In the genomic region with DNA sequence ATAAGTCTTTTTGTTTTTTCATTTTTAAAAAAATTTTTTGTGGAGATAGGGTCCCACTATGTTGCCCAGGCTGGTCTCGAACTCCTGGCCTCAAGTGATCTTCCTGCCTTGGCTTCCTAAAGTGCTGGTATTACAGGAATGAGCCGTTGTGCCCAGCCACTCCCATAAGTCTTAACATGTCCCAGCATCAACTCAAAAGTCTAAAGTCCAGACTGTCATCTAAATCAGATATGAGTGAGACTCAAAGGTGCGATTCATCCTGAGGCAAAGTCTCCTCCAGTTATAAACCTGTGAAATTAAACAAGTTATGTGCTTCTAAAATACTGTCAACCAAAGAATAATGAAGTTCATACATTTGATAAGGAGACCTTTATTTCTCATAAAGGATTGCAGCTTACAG, we compare ENCODE assay signal across 17 cellular contexts. TPM values are rescaled to one million over a fixed set of nuclear protein-coding genes. Genes with fewer than 3 reads are reported as not detected.
"Had no signal": no experiment of that assay in that cellular context is flagged by ENCODE, and none has a peak within 500 bp of the region (broad histone marks: within the 10 kb centered on the region; RNA-seq: fewer than 3 reads in every experiment).

No MANE protein-coding gene starts in this region.

- H3K9me3 ChIP-seq: MG63 had no signal

- H3K36me3 ChIP-seq: MG63 had no signal

- H3K27me3 ChIP-seq: MG63 had no signal

- H3K4me3 ChIP-seq: MG63 had no signal

- ATAC-seq: SK-N-SH treated with all-trans-retinoic acid at 6 μM for 48 hours had no signal

- DNase-seq: KBM-7, MG63, NCI-H1092, NCI-H1417 treated with DMSO at 0.1 percent for 48 hours, NCI-H187, NCI-H2081 treated with DMSO at 0.1 percent for 48 hours, NCI-H2171, NCI-H226, NCI-H446, NCI-H510A, NCI-H524 treated with DMSO at 0.1 percent for 48 hours, NCI-H774, RPMI8226, SHP77 had no signal

RNA-seq across cellular contexts. Expression of a gene that starts 11.2 kb away (rescaled TPM):
- total RNA-seq: SK-MEL-5 had no signal

RNA-seq across cellular contexts. Expression of a gene that starts 19.0 kb away (rescaled TPM):
- total RNA-seq: LHCN-M2, SK-MEL-5 had no signal
